In the genomic region with DNA sequence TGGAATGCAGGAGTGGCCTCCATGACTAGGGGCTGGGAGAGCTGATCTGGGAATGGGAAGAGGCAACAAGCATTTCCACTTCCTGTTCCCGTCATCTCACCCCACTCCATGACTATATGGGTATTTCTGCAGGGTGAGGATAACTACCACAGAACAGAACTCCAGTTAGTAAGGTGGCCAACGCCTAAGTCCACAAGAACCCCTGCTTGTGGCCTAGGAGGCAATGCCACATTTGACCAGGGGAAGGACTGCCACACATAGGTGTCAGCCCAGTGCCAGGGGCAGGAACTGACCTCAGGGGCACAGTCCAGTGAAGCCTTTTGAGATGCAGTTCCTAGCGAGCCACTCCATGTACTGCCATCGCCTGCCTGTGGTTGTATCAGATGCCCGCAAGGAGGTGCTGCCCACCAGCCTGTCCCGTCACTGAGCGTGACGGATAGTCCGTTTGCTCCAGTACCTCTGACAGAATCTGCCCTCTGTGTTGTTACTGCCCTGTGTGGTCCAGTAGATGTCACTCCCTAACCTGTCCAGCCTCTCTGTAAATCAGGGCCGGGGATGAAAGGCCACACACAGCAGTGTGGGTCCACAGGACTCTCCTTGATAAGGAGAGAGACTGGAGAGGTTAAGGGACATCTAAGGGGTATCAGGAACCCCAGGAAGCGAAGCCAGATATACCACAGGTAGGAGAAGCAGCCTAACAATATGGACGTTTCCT, we compare ENCODE assay signal across 1 cellular context.
TF ChIP-seq lines count a peak whose summit lies in the region.

No MANE protein-coding gene starts in this region.

TF ChIP-seq in GM12878, 131 proteins besides CTCF, POLR2A, EP300 and RAD21:
- TF ChIP-seq CHD4 (IDR thresholded peaks at IDR 0.05): no peak
- TF ChIP-seq SUZ12 (IDR thresholded peaks at IDR 0.05; ENCODE audit: unreplicated experiment): no peak
- TF ChIP-seq ETV6 (conservative IDR thresholded peaks at IDR 0.05 in 1 of 2, IDR thresholded peaks at IDR 0.05 in 1 of 2; ENCODE audit: borderline replicate concordance in 1 of 2, low read depth in 1 of 2): 0 out of 4 replicates have a peak, but pooled peaks of 1 of the 2 experiments have one; percentile 14
- peak; percentile 52 for TF ChIP-seq RUNX3 (IDR thresholded peaks at IDR 0.05; ENCODE audit: low read length)
- no peak for TF ChIP-seq CUX1 (IDR thresholded peaks at IDR 0.05; ENCODE audit: insufficient replicate concordance, low read depth, low read length)
- TF ChIP-seq SMC3 (IDR thresholded peaks at IDR 0.05; ENCODE audit: borderline replicate concordance, low read length): peak; percentile 24; the same call in 1 of the 2 replicates
- TF ChIP-seq SPI1 (IDR thresholded peaks at IDR 0.05; ENCODE audit: borderline replicate concordance, insufficient read depth, low read depth, low read length): 0 out of 2 replicates have a peak, but pooled peaks have one; percentile 11
- peak; percentile 51; the same call in 1 of the 2 replicates for TF ChIP-seq PAX5 (IDR thresholded peaks at IDR 0.05; ENCODE audit: borderline replicate concordance, low read depth, low read length)
- 0 out of 2 replicates have a peak, but pooled peaks have one; percentile 24 for TF ChIP-seq CREM (IDR thresholded peaks at IDR 0.05; ENCODE audit: low read depth)
